ENCODE assay signal across 8 cellular contexts in genomic region chr16:2046889-2047329, GRCh38. TPM values are rescaled to one million over a fixed set of nuclear protein-coding genes. Genes with fewer than 3 reads are reported as not detected.
A peak's percentile ranks its signal among the peaks of the same experiment; 100 is the strongest.
DNase-seq lines count a peak whose midpoint lies in the region; ATAC-seq and TF ChIP-seq lines count a peak whose summit lies in the region.

No MANE protein-coding gene starts in this region.

- peak overlapping the region; percentile 78 for H3K9ac ChIP-seq in Loucy (ENCODE audit: low read depth, low read length, poor library complexity, severe bottlenecking)

- H3K27ac ChIP-seq in ectodermal cell (ENCODE audit: insufficient read depth, low read depth, low read length, poor library complexity, severe bottlenecking) (no peak overlapping the region), osteoblast (ENCODE audit: low read depth, low read length) (peak overlapping the region; percentile 7)

- H2AFZ ChIP-seq in Loucy (ENCODE audit: low read length) (peak overlapping the region; percentile 63), osteoblast (ENCODE audit: low read length) (peak overlapping the region; percentile 74)

- DNase-seq in DMS153 treated with DMSO at 0.1 percent for 48 hours (lab: John Stamatoyannopoulos, UW; ENCODE audit: unreplicated experiment) (peak; percentile 61), osteoblast (ENCODE audit: insufficient read length, low spot score, missing footprints) (no peak)
- DNase-seq in effector CD4-positive, alpha-beta T cell: no peak
- no peak for DNase-seq in activated CD4-positive, CD25-positive, alpha-beta regulatory T cell treated with anti-CD3 and anti-CD28 coated beads, Interleukin-2, amount 50 U/mL, for 72 hours

- ATAC-seq in HG03520 (IDR thresholded peaks at IDR 0.05; ENCODE audit: unreplicated experiment) (no peak), HG03097 (IDR thresholded peaks at IDR 0.05; ENCODE audit: low FRiP score, unreplicated experiment) (no peak)

- H3K79me2 ChIP-seq in Loucy (ENCODE audit: insufficient read depth, low read length) (peaks cover 13% of the 10 kb centered on the region; the same call in 1 of the 2 replicates), osteoblast (ENCODE audit: insufficient read depth, low read length) (peaks cover 32% of the 10 kb centered on the region)

- H3F3A ChIP-seq in Loucy (ENCODE audit: low read depth): no peaks in the 10 kb centered on the region

- H3K4me1 ChIP-seq in Loucy (ENCODE audit: insufficient read depth, low read length, poor library complexity, severe bottlenecking): peaks cover 4% of the 10 kb centered on the region
- H3K4me1 ChIP-seq in ectodermal cell (ENCODE audit: control insufficient read depth, insufficient read depth, low read length): no peaks in the 10 kb centered on the region
- peaks cover 13% of the 10 kb centered on the region for H3K4me1 ChIP-seq in osteoblast (ENCODE audit: insufficient read depth, low read length)

- TF ChIP-seq CTCF in Loucy (conservative IDR thresholded peaks at IDR 0.05; ENCODE audit: low read length): no peak
- no peak for TF ChIP-seq CTCF in osteoblast (IDR thresholded peaks at IDR 0.05; ENCODE audit: extremely low read depth, low read depth, low read length)

- peak overlapping the region; percentile 87 for H3K4me2 ChIP-seq in Loucy (ENCODE audit: low read depth, low read length, poor library complexity, severe bottlenecking)
- peak overlapping the region; percentile 90 for H3K4me2 ChIP-seq in osteoblast (ENCODE audit: insufficient read depth, low read length)

- peak overlapping the region; percentile 84 for H3K4me3 ChIP-seq in Loucy (ENCODE audit: low read length, poor library complexity, severe bottlenecking)
- peak overlapping the region; percentile 92 for H3K4me3 ChIP-seq in ectodermal cell (ENCODE audit: insufficient read depth, low read depth, low read length)
- peak overlapping the region; percentile 91 for H3K4me3 ChIP-seq in osteoblast (ENCODE audit: insufficient read depth, low read length)

- no peaks in the 10 kb centered on the region for H3K9me2 ChIP-seq in Loucy (replicated peaks; ENCODE audit: low read depth, low read length)

- H3K36me3 ChIP-seq in Loucy (ENCODE audit: insufficient read depth, low read length) (no peaks in the 10 kb centered on the region), ectodermal cell (ENCODE audit: control insufficient read depth, insufficient read depth, low read length) (no peaks in the 10 kb centered on the region), osteoblast (ENCODE audit: insufficient read depth, low read length) (peaks cover 11% of the 10 kb centered on the region)

- H3K27me3 ChIP-seq in Loucy (ENCODE audit: insufficient read depth, low read length, poor library complexity, severe bottlenecking): no peaks in the 10 kb centered on the region
- H3K27me3 ChIP-seq in ectodermal cell (ENCODE audit: control insufficient read depth, insufficient read depth, low read length, poor library complexity, severe bottlenecking): no peaks in the 10 kb centered on the region
- H3K27me3 ChIP-seq in osteoblast (ENCODE audit: insufficient read depth, low read length): no peaks in the 10 kb centered on the region

- 40 to 44% methylated on average over 8 of the region's 8 CpGs for WGBS in ectodermal cell, 2 experiments

- H3K9me3 ChIP-seq in Loucy (ENCODE audit: insufficient read depth, low read depth, low read length): no peaks in the 10 kb centered on the region
- H3K9me3 ChIP-seq in ectodermal cell (ENCODE audit: control insufficient read depth, low read length): no peaks in the 10 kb centered on the region
- no peaks in the 10 kb centered on the region for H3K9me3 ChIP-seq in osteoblast (ENCODE audit: low read depth, low read length)

- H4K20me1 ChIP-seq in Loucy (ENCODE audit: insufficient read depth, low read length, poor library complexity, severe bottlenecking): no peaks in the 10 kb centered on the region
- H4K20me1 ChIP-seq in osteoblast (ENCODE audit: insufficient read depth, low read length): no peaks in the 10 kb centered on the region

RNA-seq across cellular contexts. Expression of gene NTHL1, which starts 0.7 kb away (rescaled TPM):
- polyA plus RNA-seq in ectodermal cell (2013, experiment 1 of 4): 42.3 TPM
- 37.8 TPM for polyA plus RNA-seq in ectodermal cell (2013, experiment 2 of 4)
- polyA plus RNA-seq in ectodermal cell (2013, experiment 3 of 4): 37.6 TPM
- polyA plus RNA-seq in ectodermal cell (2013, experiment 4 of 4): 41.5 TPM
- total RNA-seq in osteoblast: 22.8 and 24.8 TPM in 2 replicates

RNA-seq across cellular contexts. Expression of gene TSC2, which starts 0.9 kb away (rescaled TPM):
- polyA plus RNA-seq in ectodermal cell (2013, experiment 1 of 4): 91.4 TPM
- 99.9 TPM for polyA plus RNA-seq in ectodermal cell (2013, experiment 2 of 4)
- polyA plus RNA-seq in ectodermal cell (2013, experiment 3 of 4): 70.5 TPM
- polyA plus RNA-seq in ectodermal cell (2013, experiment 4 of 4): 86.4 TPM
- 73.1 and 78.9 TPM in 2 replicates for total RNA-seq in osteoblast

RNA-seq across cellular contexts. Expression of gene NHERF2, which starts 20.2 kb away (rescaled TPM):
- polyA plus RNA-seq in ectodermal cell (2013, experiment 1 of 4): 9.0 TPM
- polyA plus RNA-seq in ectodermal cell (2013, experiment 2 of 4): 6.7 TPM
- polyA plus RNA-seq in ectodermal cell (2013, experiment 3 of 4): 8.7 TPM
- polyA plus RNA-seq in ectodermal cell (2013, experiment 4 of 4): 10.0 TPM
- 26.8 and 33.7 TPM in 2 replicates for total RNA-seq in osteoblast

RNA-seq across cellular contexts. Expression of gene NPW, which starts 27.3 kb away (rescaled TPM):
- polyA plus RNA-seq in ectodermal cell (2013, experiment 1 of 4): 0.94 TPM
- 0.50 TPM for polyA plus RNA-seq in ectodermal cell (2013, experiment 2 of 4)
- 0.48 TPM for polyA plus RNA-seq in ectodermal cell (2013, experiment 3 of 4)
- polyA plus RNA-seq in ectodermal cell (2013, experiment 4 of 4): 1.9 TPM
- total RNA-seq in osteoblast: not detected in 2 replicates

RNA-seq across cellular contexts. Expression of gene ZNF598, which starts 37.3 kb away (rescaled TPM):
- 40.8 TPM for polyA plus RNA-seq in ectodermal cell (2013, experiment 1 of 4)
- 38.0 TPM for polyA plus RNA-seq in ectodermal cell (2013, experiment 2 of 4)
- 30.5 TPM for polyA plus RNA-seq in ectodermal cell (2013, experiment 3 of 4)
- 35.0 TPM for polyA plus RNA-seq in ectodermal cell (2013, experiment 4 of 4)
- 17.7 and 21.0 TPM in 2 replicates for total RNA-seq in osteoblast
